18 cellular contexts compared by ENCODE assay signal in the genomic region with DNA sequence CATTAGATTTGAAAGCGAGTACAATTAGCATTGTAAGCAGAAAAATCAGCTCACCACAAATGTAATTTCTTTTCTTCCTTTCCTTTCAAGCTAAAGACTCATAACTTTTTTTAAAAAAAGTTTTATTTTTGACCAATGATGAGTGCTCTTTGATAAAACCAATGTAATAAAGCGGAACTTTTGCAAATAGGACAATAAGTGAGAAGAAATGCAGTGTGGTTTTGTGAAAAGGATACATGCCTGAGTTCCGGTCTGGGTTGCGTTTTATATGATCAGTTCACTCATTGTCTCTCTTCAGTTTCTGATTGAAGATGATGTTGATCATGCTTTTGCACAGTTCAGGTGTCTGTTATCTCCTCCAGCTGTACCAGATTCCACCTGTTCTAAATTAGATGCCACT.
"Had no signal": no experiment of that assay in that cellular context is flagged by ENCODE, and none has a peak within 500 bp of the region (broad histone marks: within the 10 kb centered on the region; RNA-seq: fewer than 3 reads in every experiment).

No MANE protein-coding gene starts in this region.

- H3K4me3 ChIP-seq: adrenal gland, cardiac muscle cell, colonic mucosa, esophagus muscularis mucosa, neural progenitor cell, ovary, sigmoid colon, thoracic aorta, upper lobe of right lung had no signal

- DNase-seq: activated CD4-positive, alpha-beta T cell treated with anti-CD3 and anti-CD28 coated beads for 48 hours; activated naive CD4-positive, alpha-beta T cell treated with anti-CD3 and anti-CD28 coated beads for 36 hours; adrenal gland; colonic mucosa; midbrain; ovary; sigmoid colon; SK-N-SH; stimulated activated CD4-positive, alpha-beta T cell treated with anti-CD3 and anti-CD28 coated beads, Interleukin-1b, Interleukin-23, amount 100 ng/mL, for 48 hours; upper lobe of right lung; WERI-Rb-1 had no signal

- H3K36me3 ChIP-seq: adrenal gland, cardiac muscle cell, colonic mucosa, esophagus muscularis mucosa, neural progenitor cell, ovary, sigmoid colon, thoracic aorta, upper lobe of right lung, WERI-Rb-1 had no signal

- ATAC-seq: left lobe of liver, upper lobe of right lung had no signal

- H3K27ac ChIP-seq: adrenal gland, cardiac muscle cell, colonic mucosa, esophagus muscularis mucosa, neural progenitor cell, ovary, sigmoid colon, thoracic aorta, upper lobe of right lung, WERI-Rb-1 had no signal

- H3K27ac Mint-ChIP-seq: activated naive CD4-positive, alpha-beta T cell treated with anti-CD3 and anti-CD28 coated beads for 36 hours; activated T-helper 2 cell treated with anti-CD3 and anti-CD28 coated beads, Interferon-gamma antibody, Interleukin-2, Interleukin-4, amounts not matched to agents 10 μg/mL and 5 μg/mL and 100 μg/mL, durations not matched to agents 14 hours and 24 hours and 36 hours; neural progenitor cell; T-helper 1 cell treated with Interleukin-12 subunit alpha and Interleukin-12 subunit beta and Interleukin-4 antibody, amounts not matched to agents 30 μg/mL and 1 μg/mL, for 36 hours had no signal

- H3K4me1 ChIP-seq: adrenal gland, colonic mucosa, esophagus muscularis mucosa, neural progenitor cell, sigmoid colon, upper lobe of right lung had no signal

- H3K4me3 Mint-ChIP-seq: activated naive CD4-positive, alpha-beta T cell treated with anti-CD3 and anti-CD28 coated beads for 36 hours; neural progenitor cell; T-helper 1 cell treated with Interleukin-12 subunit alpha and Interleukin-12 subunit beta and Interleukin-4 antibody, amounts not matched to agents 30 μg/mL and 1 μg/mL, for 36 hours had no signal

- H3K27me3 ChIP-seq: adrenal gland, cardiac muscle cell, colonic mucosa, esophagus muscularis mucosa, neural progenitor cell, ovary, sigmoid colon, upper lobe of right lung had no signal

- H3K9me3 ChIP-seq: colonic mucosa, esophagus muscularis mucosa, ovary, sigmoid colon, SK-N-SH, thoracic aorta, upper lobe of right lung had no signal

- H3K4me1 Mint-ChIP-seq: neural progenitor cell had no signal

- H3K9me3 Mint-ChIP-seq: activated naive CD4-positive, alpha-beta T cell treated with anti-CD3 and anti-CD28 coated beads for 36 hours; activated T-helper 2 cell treated with anti-CD3 and anti-CD28 coated beads, Interferon-gamma antibody, Interleukin-2, Interleukin-4, amounts not matched to agents 10 μg/mL and 5 μg/mL and 100 μg/mL, durations not matched to agents 14 hours and 24 hours and 36 hours; neural progenitor cell; T-helper 1 cell treated with Interleukin-12 subunit alpha and Interleukin-12 subunit beta and Interleukin-4 antibody, amounts not matched to agents 30 μg/mL and 1 μg/mL, for 36 hours had no signal
